In genomic region chr3:141959921-141960554, GRCh38 we compare ENCODE assay signal across 1 cellular context.
TF ChIP-seq lines count a peak whose summit lies in the region.

No MANE protein-coding gene starts in this region.

TF ChIP-seq in GM23338, 12 proteins besides CTCF, POLR2A, EP300 and RAD21:
- TF ChIP-seq ZNF462 (CRISPR knock-in tag; IDR thresholded peaks at IDR 0.05) (no peak), EZH2phosphoT487 (IDR thresholded peaks at IDR 0.05; ENCODE audit: unreplicated experiment) (no peak), JUNB (IDR thresholded peaks at IDR 0.05; ENCODE audit: unreplicated experiment) (no peak), REST (IDR thresholded peaks at IDR 0.05; ENCODE audit: unreplicated experiment) (no peak), EZH2 (IDR thresholded peaks at IDR 0.05; ENCODE audit: low read depth, unreplicated experiment) (no peak), NANOG (IDR thresholded peaks at IDR 0.05; ENCODE audit: borderline replicate concordance) (no peak), POLR2AphosphoS5 (IDR thresholded peaks at IDR 0.05; ENCODE audit: low read depth) (no peak), STAT1 (IDR thresholded peaks at IDR 0.05; ENCODE audit: unreplicated experiment) (no peak), ETS1 (IDR thresholded peaks at IDR 0.05) (no peak), ZNF114 (CRISPR knock-in tag; IDR thresholded peaks at IDR 0.05) (no peak), CREB1 (CRISPR knock-in tag; IDR thresholded peaks at IDR 0.05; ENCODE audit: low read depth) (no peak), ZNF331 (CRISPR knock-in tag; IDR thresholded peaks at IDR 0.05; ENCODE audit: low read depth) (no peak)
